19 cellular contexts compared by ENCODE assay signal in the genomic region with DNA sequence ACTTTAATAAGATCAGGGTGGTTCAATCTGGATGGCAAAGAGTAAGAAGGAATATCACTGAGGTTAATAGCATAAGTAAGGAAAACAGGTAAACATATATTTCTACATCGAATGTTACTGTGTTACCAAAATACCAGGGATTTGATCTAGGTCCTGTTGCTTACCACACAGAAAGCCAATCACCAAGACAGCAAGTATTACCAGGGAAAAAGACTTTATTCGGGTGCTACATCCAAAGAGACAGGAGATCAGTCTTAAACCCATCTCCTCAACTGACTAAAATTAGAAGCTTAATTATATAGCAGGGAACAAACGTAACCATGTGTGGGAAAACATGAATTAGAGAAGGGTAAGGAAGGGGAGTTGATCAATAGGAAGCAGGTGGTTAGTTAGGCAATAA.
DNase-seq lines count a peak whose midpoint lies in the region; ATAC-seq, FAIRE-seq and TF ChIP-seq lines count a peak whose summit lies in the region.
"Had no signal": no experiment of that assay in that cellular context is flagged by ENCODE, and none has a peak within 500 bp of the region (broad histone marks: within the 10 kb centered on the region; RNA-seq: fewer than 3 reads in every experiment).

No MANE protein-coding gene starts in this region.

- H3K27me3 ChIP-seq in HepG2 (ENCODE audit: control insufficient read depth in 1 of 2, insufficient read depth in 2 of 2, low read length in 2 of 2) = no peaks in the 10 kb centered on the region
- H3K27me3 ChIP-seq in right lobe of liver = no peaks in the 10 kb centered on the region
- no peaks in the 10 kb centered on the region for H3K27me3 ChIP-seq in K562 (ENCODE audit: control insufficient read depth in 2 of 2, insufficient read depth in 2 of 2, low read length in 2 of 2)
- H3K27me3 ChIP-seq: BLaER1 had no signal

- CTCF ChIA-PET in HepG2 (lab: Yijun Ruan, JAX; ENCODE audit: low intra/inter-chr PET ratio, low total read pairs) = no interaction called here
- CTCF ChIA-PET in HEK293 (lab: Yijun Ruan, JAX) = interaction anchor here (0.6 kb wide), 1 partner anchor 13 kb away, joined by 3 read pairs; no protein-coding TSS in a partner anchor
- CTCF ChIA-PET in K562 (lab: Yijun Ruan, JAX; ENCODE audit: low intra/inter-chr PET ratio) = no interaction called here

- no peaks in the 10 kb centered on the region for H4K20me1 ChIP-seq in HepG2 (ENCODE audit: insufficient read depth, low read length)
- H4K20me1 ChIP-seq in K562 (replicated peaks; ENCODE audit: control insufficient read depth, insufficient read depth, low read length) = no peaks in the 10 kb centered on the region
- H4K20me1 ChIP-seq: BLaER1 had no signal

- H3K27ac ChIP-seq in HepG2 (ENCODE audit: extremely low read length, insufficient read depth, low read length) = no peak overlapping the region
- no peak overlapping the region for H3K27ac ChIP-seq in right lobe of liver
- no peak overlapping the region for H3K27ac ChIP-seq in HEK293 (ENCODE audit: extremely low read depth, low read depth, low read length)
- H3K27ac ChIP-seq in K562 (ENCODE audit: extremely low read depth, low read depth, low read length) = no peak overlapping the region
- H3K27ac ChIP-seq: BLaER1, C4-2B had no signal

- BruUV-seq in HepG2 (replicated peaks; lab: Mats Ljungman, UMichigan) (no TSS peak), K562 (replicated peaks; lab: Mats Ljungman, UMichigan) (no TSS peak)

- TF ChIP-seq POLR2A in HepG2 (IDR thresholded peaks at IDR 0.05; ENCODE audit: insufficient read depth in 1 of 2, low read depth in 2 of 2, low read length in 2 of 2) (no peak), right lobe of liver (IDR thresholded peaks at IDR 0.05) (no peak), K562 (conservative IDR thresholded peaks at IDR 0.05) (no peak)

- POLR2A ChIA-PET in HepG2 (lab: Yijun Ruan, JAX) (no interaction called here), HEK293 (lab: Yijun Ruan, JAX) (no interaction called here), K562 (lab: Yijun Ruan, JAX) (no interaction called here)

- WGBS in HepG2 (ENCODE audit: low lambda C conversion rate) = 0% methylated on average over 3 of the region's 3 CpGs
- WGBS in right lobe of liver (ENCODE audit: insufficient coverage, low coverage, low lambda C conversion rate, missing lambda C conversion rate) = 24% methylated on average over 2 of the region's 3 CpGs
- WGBS in K562 (ENCODE audit: insufficient coverage, low coverage, missing lambda C conversion rate) = 3% methylated on average over 3 of the region's 3 CpGs

- TF ChIP-seq CTCF in HepG2 (CRISPR knock-in tag; IDR thresholded peaks at IDR 0.05) = no peak
- TF ChIP-seq CTCF in right lobe of liver (IDR thresholded peaks at IDR 0.05) = no peak
- no peak for TF ChIP-seq CTCF in HEK293 (tag by site-specific recombination; IDR thresholded peaks at IDR 0.05)
- no peak for TF ChIP-seq CTCF in K562 (IDR thresholded peaks at IDR 0.05 in 2 of 3, conservative IDR thresholded peaks at IDR 0.05 in 1 of 3; ENCODE audit: insufficient read depth in 2 of 3, low read depth in 1 of 3, low read length in 3 of 3)

- H3K9ac ChIP-seq in HepG2 (ENCODE audit: insufficient read depth, low read depth, low read length) (no peak overlapping the region), K562 (ENCODE audit: insufficient read depth in 1 of 2, low read depth in 2 of 2, low read length in 2 of 2) (no peak overlapping the region)
- H3K9ac ChIP-seq: BLaER1 had no signal

- no peaks in the 10 kb centered on the region for H3K9me1 ChIP-seq in K562 (ENCODE audit: control insufficient read depth, insufficient read depth, low read length)

- H3K36me3 ChIP-seq in HepG2 (replicated peaks in 1 of 2; ENCODE audit: control insufficient read depth in 1 of 2, insufficient read depth in 2 of 2, low read length in 2 of 2) = no peaks in the 10 kb centered on the region
- H3K36me3 ChIP-seq in right lobe of liver = no peaks in the 10 kb centered on the region
- H3K36me3 ChIP-seq in HEK293 (ENCODE audit: control insufficient read depth in 2 of 2, insufficient read depth in 1 of 2, low read length in 2 of 2) = no peaks in the 10 kb centered on the region
- no peaks in the 10 kb centered on the region for H3K36me3 ChIP-seq in K562 (ENCODE audit: control insufficient read depth, insufficient read depth, low read length)
- H3K36me3 ChIP-seq: BLaER1, HAP-1 had no signal

- in situ Hi-C loops in HepG2 (cut with HindIII; ENCODE audit: extremely low pct_ligation_motif_present, low pct_unique_long_range_greater_than_20kb) (no loop called here), K562 (cut with MboI) (no loop called here)

- no peaks in the 10 kb centered on the region for H3K4me1 ChIP-seq in HepG2 (ENCODE audit: insufficient read depth, low read length)
- no peaks in the 10 kb centered on the region for H3K4me1 ChIP-seq in right lobe of liver
- H3K4me1 ChIP-seq in HEK293 (ENCODE audit: control insufficient read depth, insufficient read depth, low read length) = no peaks in the 10 kb centered on the region
- no peaks in the 10 kb centered on the region for H3K4me1 ChIP-seq in K562 (replicated peaks in 1 of 2; ENCODE audit: control insufficient read depth in 2 of 2, insufficient read depth in 2 of 2, low read length in 2 of 2)
- H3K4me1 ChIP-seq: BLaER1, Caco-2, HAP-1 had no signal

- H3K4me3 ChIP-seq in HepG2 (replicated peaks in 1 of 3; ENCODE audit: insufficient read depth in 1 of 3, low read depth in 2 of 3, low read length in 3 of 3) = no peak overlapping the region
- no peak overlapping the region for H3K4me3 ChIP-seq in right lobe of liver
- H3K4me3 ChIP-seq in HEK293 (ENCODE audit: low read depth, low read length) = no peak overlapping the region
- H3K4me3 ChIP-seq in K562 = no peak overlapping the region
- H3K4me3 ChIP-seq: BLaER1, HAP-1 had no signal

- TF ChIP-seq EP300 in HepG2 (IDR thresholded peaks at IDR 0.05; ENCODE audit: low read depth in 2 of 2, low read length in 2 of 2) = no peak
- TF ChIP-seq EP300 in HepG2 (CRISPR knock-in tag; IDR thresholded peaks at IDR 0.05; ENCODE audit: borderline replicate concordance) = no peak
- TF ChIP-seq EP300 in K562 (IDR thresholded peaks at IDR 0.05; ENCODE audit: low read length) = no peak

- TF ChIP-seq RAD21 in HepG2 (CRISPR knock-in tag; IDR thresholded peaks at IDR 0.05) (no peak), K562 (CRISPR knock-in tag; conservative IDR thresholded peaks at IDR 0.05 in 1 of 2, IDR thresholded peaks at IDR 0.05 in 1 of 2) (no peak)

- H3K9me3 ChIP-seq in HepG2 (ENCODE audit: low read length) = peaks cover 62% of the 10 kb centered on the region
- no peaks in the 10 kb centered on the region for H3K9me3 ChIP-seq in right lobe of liver
- no peaks in the 10 kb centered on the region for H3K9me3 ChIP-seq in HEK293 (ENCODE audit: control insufficient read depth, insufficient read depth, low read depth, low read length)
- H3K9me3 ChIP-seq in K562 (replicated peaks; ENCODE audit: control insufficient read depth, insufficient read depth, low read depth, low read length) = no peaks in the 10 kb centered on the region; the same call in 1 of the 2 replicates
- H3K9me3 ChIP-seq: HAP-1 had no signal

- intact Hi-C loops in HepG2 (cut with micrococcal nuclease; ENCODE audit: unreplicated experiment) (no loop called here), right lobe of liver (cut with DNase I) (no loop called here), K562 (cut with micrococcal nuclease) (no loop called here)

- ATAC-seq in HepG2 (no peak), right lobe of liver (no peak), K562 (no peak), GM21390 (IDR thresholded peaks at IDR 0.05; ENCODE audit: unreplicated experiment) (no peak)
- ATAC-seq: CD8-positive, alpha-beta T cell had no signal

- FAIRE-seq in HepG2 (lab: Jason Lieb, UNC) = no peak
- no peak for FAIRE-seq in K562 (lab: Jason Lieb, UNC)
- FAIRE-seq: A204.1, D721Med, G401.6, H54 had no signal

- H3K4me2 ChIP-seq in HepG2 (ENCODE audit: low read depth, low read length) (no peak overlapping the region), K562 (ENCODE audit: insufficient read depth, low read length) (no peak overlapping the region)
- H3K4me2 ChIP-seq: BLaER1 had no signal

- no peak overlapping the region for H2AFZ ChIP-seq in HepG2 (ENCODE audit: low read length)
- H2AFZ ChIP-seq in K562 (ENCODE audit: low read depth, low read length) = no peak overlapping the region

- DNase-seq in HepG2 (ENCODE audit: low spot score) = no peak
- no peak for DNase-seq in right lobe of liver
- DNase-seq in K562 (ENCODE audit: extremely low read depth in 1 of 4, low spot score in 3 of 4) = no peak
- DNase-seq in NK-92 treated with Interleukin-12 subunit alpha and Interleukin-12 subunit beta, amount 100 ng/mL, for 24 hours (lab: John Stamatoyannopoulos, UW) = no peak
- DNase-seq: Caco-2; CD4-positive, CD25-positive, alpha-beta regulatory T cell; CD8-positive, alpha-beta T cell; DMS 273 treated with DMSO at 0.1 percent for 48 hours; DND-41; GOT3 had no signal

- no peaks in the 10 kb centered on the region for H3K79me2 ChIP-seq in HepG2 (ENCODE audit: insufficient read depth, low read length)
- H3K79me2 ChIP-seq in K562 (ENCODE audit: control insufficient read depth, insufficient read depth, low read length) = no peaks in the 10 kb centered on the region

TF ChIP-seq in HepG2, 621 proteins besides CTCF, POLR2A, EP300 and RAD21 (continues in another document):
- no peak for TF ChIP-seq ZFP37 (CRISPR knock-in tag; IDR thresholded peaks at IDR 0.05; ENCODE audit: borderline replicate concordance)

TF ChIP-seq in HEK293, 187 proteins besides CTCF, POLR2A, EP300 and RAD21 (continues in another document):
- TF ChIP-seq, protein P1, sequence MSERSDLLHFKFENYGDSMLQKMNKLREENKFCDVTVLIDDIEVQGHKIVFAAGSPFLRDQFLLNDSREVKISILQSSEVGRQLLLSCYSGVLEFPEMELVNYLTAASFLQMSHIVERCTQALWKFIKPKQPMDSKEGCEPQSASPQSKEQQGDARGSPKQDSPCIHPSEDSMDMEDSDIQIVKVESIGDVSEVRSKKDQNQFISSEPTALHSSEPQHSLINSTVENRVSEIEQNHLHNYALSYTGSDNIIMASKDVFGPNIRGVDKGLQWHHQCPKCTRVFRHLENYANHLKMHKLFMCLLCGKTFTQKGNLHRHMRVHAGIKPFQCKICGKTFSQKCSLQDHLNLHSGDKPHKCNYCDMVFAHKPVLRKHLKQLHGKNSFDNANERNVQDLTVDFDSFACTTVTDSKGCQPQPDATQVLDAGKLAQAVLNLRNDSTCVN (tag by site-specific recombination; optimal IDR thresholded peaks at IDR 0.05) = no peak
- TF ChIP-seq SETDB1 (IDR thresholded peaks at IDR 0.05; ENCODE audit: insufficient read length, low read length) = peak; percentile 68

TF ChIP-seq in K562, 482 proteins besides CTCF, POLR2A, EP300 and RAD21:
- TF ChIP-seq CBX5 (IDR thresholded peaks at IDR 0.05; ENCODE audit: borderline replicate concordance, low read depth) (peak; percentile 72; the same call in 1 of the 2 replicates), MYBL2 (IDR thresholded peaks at IDR 0.05; ENCODE audit: low read depth) (no peak), MYBL2 (CRISPR knock-in tag; IDR thresholded peaks at IDR 0.05; ENCODE audit: borderline replicate concordance) (no peak), SNRNP70 (optimal IDR thresholded peaks at IDR 0.05; ENCODE audit: low read depth, low read length) (no peak), ZNF124 (CRISPR knock-in tag; IDR thresholded peaks at IDR 0.05) (peak; percentile 95; the same call in 1 of the 2 replicates), TEAD1 (CRISPR knock-in tag; IDR thresholded peaks at IDR 0.05) (no peak), TRIM28 (IDR thresholded peaks at IDR 0.05) (0 out of 2 replicates have a peak, but pooled peaks have one; percentile 27)
